ENCODE assay signal across 32 cellular contexts in the genomic region with DNA sequence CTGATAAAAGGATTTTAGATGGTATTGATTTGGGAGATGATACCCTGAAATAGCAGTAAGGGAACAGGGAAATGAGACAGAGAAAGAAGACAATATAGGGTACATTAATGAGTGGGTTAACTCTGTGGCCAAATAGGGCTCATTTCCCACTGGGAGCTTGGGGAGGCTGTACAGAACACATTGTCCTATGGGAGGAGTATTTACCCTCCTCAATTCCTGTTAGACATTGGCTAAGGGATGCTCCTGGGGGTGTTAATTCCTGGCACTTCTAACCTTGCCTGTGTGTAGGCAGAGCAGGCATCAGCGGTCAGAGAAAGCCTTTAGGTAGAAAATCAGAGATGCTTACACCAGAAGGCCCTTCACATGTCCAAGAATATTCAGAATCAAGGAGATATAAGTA. TPM values are rescaled to one million over a fixed set of nuclear protein-coding genes. Genes with fewer than 3 reads are reported as not detected.
"Had no signal": no experiment of that assay in that cellular context is flagged by ENCODE, and none has a peak within 500 bp of the region (broad histone marks: within the 10 kb centered on the region; RNA-seq: fewer than 3 reads in every experiment).

No MANE protein-coding gene starts in this region.

- H3K27me3 ChIP-seq: ascending aorta, breast epithelium, gastroesophageal sphincter had no signal

- H3K4me1 ChIP-seq: ascending aorta, breast epithelium, esophagus muscularis mucosa, gastroesophageal sphincter had no signal

- H3K4me3 ChIP-seq: ascending aorta, breast epithelium, esophagus muscularis mucosa, gastroesophageal sphincter had no signal

- H3K27ac ChIP-seq: ascending aorta, breast epithelium, esophagus muscularis mucosa, gastroesophageal sphincter had no signal

- DNase-seq: activated CD4-positive, alpha-beta memory T cell treated with anti-CD3 and anti-CD28 coated beads for 36 hours; activated CD4-positive, alpha-beta T cell treated with anti-CD3 and anti-CD28 coated beads for 36 hours; activated CD4-positive, alpha-beta T cell treated with anti-CD3 and anti-CD28 coated beads, Interleukin-2, amount 10 ng/mL, durations not matched to agents 24 days and 14 days; activated CD4-positive, CD25-positive, alpha-beta regulatory T cell; activated CD4-positive, CD25-positive, alpha-beta regulatory T cell treated with anti-CD3 and anti-CD28 coated beads, Interleukin-2, amount 50 U/mL, for 72 hours; activated CD8-positive, alpha-beta memory T cell treated with anti-CD3 and anti-CD28 coated beads, Interleukin-2, amount 10 ng/mL, durations not matched to agents 7 days and 5 days; activated CD8-positive, alpha-beta memory T cell treated with anti-CD3 and anti-CD28 coated beads, Interleukin-2, amount 50 U/mL, for 48 hours; activated CD8-positive, alpha-beta T cell treated with anti-CD3 and anti-CD28 coated beads, Interleukin-2, amount 10 ng/mL, durations not matched to agents 7 days and 5 days; activated gamma-delta T cell; activated naive CD4-positive, alpha-beta T cell; activated naive CD4-positive, alpha-beta T cell treated with anti-CD3 and anti-CD28 coated beads, Interleukin-2, amount 10 ng/mL, durations not matched to agents 7 days and 5 days; activated naive CD8-positive, alpha-beta T cell treated with anti-CD3 and anti-CD28 coated beads, Interleukin-2, amount 10 ng/mL, durations not matched to agents 7 days and 5 days; activated T-cell treated with anti-CD3 and anti-CD28 coated beads for 4 hours; activated T-cell treated with anti-CD3 and anti-CD28 coated beads, Interleukin-2, amount 50 U/mL, for 24 hours; activated T-cell treated with anti-CD3 and anti-CD28 coated beads, Interleukin-2, amount 50 U/mL, for 72 hours; caudate nucleus; cortex of kidney; dermis blood vessel endothelial cell; effector CD4-positive, alpha-beta T cell; effector memory CD8-positive, alpha-beta T cell; erythroblast; foreskin melanocyte; T-helper 2 cell had no signal

- H3K9me3 ChIP-seq: ascending aorta, breast epithelium, esophagus muscularis mucosa, gastroesophageal sphincter had no signal

- H3K36me3 ChIP-seq: ascending aorta, breast epithelium, esophagus muscularis mucosa, gastroesophageal sphincter had no signal

- ATAC-seq: activated CD4-positive, alpha-beta T cell treated with anti-CD3 and anti-CD28 coated beads for 36 hours; activated CD8-positive, alpha-beta memory T cell treated with anti-CD3 and anti-CD28 coated beads, Interleukin-2, amount 10 ng/mL, durations not matched to agents 7 days and 5 days; activated CD8-positive, alpha-beta T cell treated with anti-CD3 and anti-CD28 coated beads, Interleukin-2, amount 10 ng/mL, durations not matched to agents 7 days and 5 days; activated naive CD4-positive, alpha-beta T cell treated with anti-CD3 and anti-CD28 coated beads, Interleukin-2, amount 50 U/mL, for 72 hours; activated T-cell treated with anti-CD3 and anti-CD28 coated beads, Interleukin-2, amount 50 U/mL, for 72 hours; effector memory CD8-positive, alpha-beta T cell; gastroesophageal sphincter had no signal

RNA-seq across cellular contexts. Expression of a gene that starts 49.0 kb away (rescaled TPM):
- total RNA-seq: activated CD4-positive, alpha-beta memory T cell treated with anti-CD3 and anti-CD28 coated beads for 36 hours; activated CD4-positive, alpha-beta T cell treated with anti-CD3 and anti-CD28 coated beads for 36 hours; activated CD4-positive, alpha-beta T cell treated with anti-CD3 and anti-CD28 coated beads, Interleukin-2, amount 10 ng/mL, durations not matched to agents 24 days and 14 days; activated CD8-positive, alpha-beta memory T cell treated with anti-CD3 and anti-CD28 coated beads for 36 hours; activated CD8-positive, alpha-beta memory T cell treated with anti-CD3 and anti-CD28 coated beads, Interleukin-2, amount 10 ng/mL, durations not matched to agents 7 days and 5 days; activated CD8-positive, alpha-beta T cell treated with anti-CD3 and anti-CD28 coated beads, Interleukin-2, amount 10 ng/mL, durations not matched to agents 7 days and 5 days; activated naive CD4-positive, alpha-beta T cell treated with anti-CD3 and anti-CD28 coated beads, Interleukin-2, amount 50 U/mL, for 72 hours; activated naive CD8-positive, alpha-beta T cell treated with anti-CD3 and anti-CD28 coated beads, Interleukin-2, amount 10 ng/mL, durations not matched to agents 7 days and 5 days; activated T-cell treated with anti-CD3 and anti-CD28 coated beads, Interleukin-2, amount 50 U/mL, for 72 hours; ascending aorta; chondrocyte; glomerular endothelial cell; T-helper 1 cell treated with Interleukin-12 subunit alpha and Interleukin-12 subunit beta and Interleukin-4 antibody, amounts not matched to agents 30 ng/mL and 1 ng/mL, for 36 hours had no signal
